Comparison of ENCODE assay signal across 8 cellular contexts in the genomic region with DNA sequence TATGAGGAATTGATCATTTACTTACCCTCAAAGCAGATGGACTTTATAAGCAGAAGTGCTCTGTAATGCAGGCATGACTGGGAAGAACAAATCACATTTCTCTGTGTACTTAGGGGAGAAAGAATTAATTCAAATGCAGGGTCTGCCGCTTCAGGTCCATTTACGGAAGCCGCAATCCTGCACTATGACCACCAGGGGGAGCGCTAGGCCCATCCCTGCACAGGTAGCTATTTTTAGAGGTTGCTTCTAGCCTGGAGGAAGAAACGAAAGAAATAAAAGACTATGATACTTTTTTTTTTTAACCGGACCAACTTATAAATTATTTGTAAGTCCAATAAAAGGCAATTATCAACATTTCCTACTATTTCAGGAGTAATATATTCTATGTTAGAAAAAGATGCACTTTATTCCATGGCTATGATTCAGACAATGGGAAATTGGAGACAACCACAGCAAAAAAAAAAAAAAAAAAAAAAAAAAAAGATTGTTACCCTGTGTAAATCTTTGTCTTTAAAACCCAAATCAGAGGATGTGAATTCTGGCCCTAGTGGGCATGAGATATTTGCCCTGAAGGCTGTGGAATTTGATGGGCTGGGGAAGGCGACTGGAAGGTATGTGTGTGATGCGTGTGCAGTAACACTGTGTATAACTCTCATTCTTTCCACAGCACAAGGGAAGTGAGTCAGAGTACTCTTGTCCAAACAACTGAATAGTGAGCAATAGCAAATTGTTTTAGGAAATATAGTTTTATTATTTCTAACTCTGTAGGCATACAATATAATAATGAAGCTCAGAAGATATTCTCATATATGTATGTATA. TPM values are rescaled to one million over a fixed set of nuclear protein-coding genes. Genes with fewer than 3 reads are reported as not detected.
DNase-seq lines count a peak whose midpoint lies in the region; ATAC-seq and TF ChIP-seq lines count a peak whose summit lies in the region.

No MANE protein-coding gene starts in this region.

- peaks cover 9% of the 10 kb centered on the region for H3K4me1 Mint-ChIP-seq in activated naive CD8-positive, alpha-beta T cell treated with anti-CD3 and anti-CD28 coated beads for 36 hours

- DNase-seq in DMS 273 treated with DMSO at 0.1 percent for 48 hours (lab: John Stamatoyannopoulos, UW) (peak; percentile 6), SKM-1 treated with dmso at 0.1 percent for 144 hours (lab: John Stamatoyannopoulos, UW; ENCODE audit: unreplicated experiment) (peak; percentile 67), cardiac muscle cell (ENCODE audit: low read depth in 1 of 2, low spot score in 1 of 2) (peak; percentile 81 to 93), pulmonary artery endothelial cell (ENCODE audit: low read depth, low spot score) (peak; percentile 85), vagina (ENCODE audit: extremely low spot score in 2 of 2) (no peak)
- DNase-seq in activated naive CD8-positive, alpha-beta T cell treated with anti-CD3 and anti-CD28 coated beads for 36 hours = peak; percentile 51

- ATAC-seq in GM21423 (IDR thresholded peaks at IDR 0.05; ENCODE audit: unreplicated experiment) = peak; percentile 86

- TF ChIP-seq POLR2A in vagina (IDR thresholded peaks at IDR 0.05) = no peak

- intact Hi-C loops in vagina (cut with DNase I) = no loop called here

- TF ChIP-seq CTCF in LNCAP (IDR thresholded peaks at IDR 0.05) (peak; percentile 98), cardiac muscle cell (IDR thresholded peaks at IDR 0.05; ENCODE audit: low read depth, low read length) (peak; percentile 93), vagina (IDR thresholded peaks at IDR 0.05) (peak; percentile 67 to 97 (median 75))

- H3K4me1 ChIP-seq in cardiac muscle cell (ENCODE audit: low read depth) (peaks cover 5% of the 10 kb centered on the region), vagina (no peaks in the 10 kb centered on the region)

- H3K27me3 Mint-ChIP-seq in activated naive CD8-positive, alpha-beta T cell treated with anti-CD3 and anti-CD28 coated beads for 36 hours = peaks cover 27% of the 10 kb centered on the region

- no peak overlapping the region for H3K27ac ChIP-seq in cardiac muscle cell
- H3K27ac ChIP-seq in vagina = no peak overlapping the region

- no peaks in the 10 kb centered on the region for H3K36me3 Mint-ChIP-seq in activated naive CD8-positive, alpha-beta T cell treated with anti-CD3 and anti-CD28 coated beads for 36 hours

- H3K9me3 Mint-ChIP-seq in activated naive CD8-positive, alpha-beta T cell treated with anti-CD3 and anti-CD28 coated beads for 36 hours = no peaks in the 10 kb centered on the region

- H3K4me3 Mint-ChIP-seq in activated naive CD8-positive, alpha-beta T cell treated with anti-CD3 and anti-CD28 coated beads for 36 hours = no peak overlapping the region

- H3K36me3 ChIP-seq in cardiac muscle cell (no peaks in the 10 kb centered on the region), vagina (no peaks in the 10 kb centered on the region)

- no peaks in the 10 kb centered on the region for H3K9me3 ChIP-seq in cardiac muscle cell (ENCODE audit: low read depth)
- no peaks in the 10 kb centered on the region for H3K9me3 ChIP-seq in vagina

- H3K27ac Mint-ChIP-seq in activated naive CD8-positive, alpha-beta T cell treated with anti-CD3 and anti-CD28 coated beads for 36 hours = no peak overlapping the region

- no peak overlapping the region for H3K4me3 ChIP-seq in cardiac muscle cell
- H3K4me3 ChIP-seq in vagina = no peak overlapping the region

- H3K27me3 ChIP-seq in cardiac muscle cell (no peaks in the 10 kb centered on the region), vagina (no peaks in the 10 kb centered on the region)

RNA-seq across cellular contexts. Expression of gene FYB2, which starts 12.9 kb away (rescaled TPM):
- total RNA-seq in activated naive CD8-positive, alpha-beta T cell treated with anti-CD3 and anti-CD28 coated beads for 36 hours = not detected
- total RNA-seq in cardiac muscle cell (0.14 and 0.48 TPM in 2 replicates), pulmonary artery endothelial cell (not detected in 2 replicates), vagina (not detected)
- polyA plus RNA-seq in cardiac muscle cell = 0.45 and 1.3 TPM in 2 replicates

RNA-seq across cellular contexts. Expression of gene C8A, which starts 22.5 kb away (rescaled TPM):
- not detected for total RNA-seq in activated naive CD8-positive, alpha-beta T cell treated with anti-CD3 and anti-CD28 coated beads for 36 hours
- total RNA-seq in cardiac muscle cell = not detected in 2 replicates
- polyA plus RNA-seq in cardiac muscle cell = not detected in 2 replicates
- not detected in 2 replicates for total RNA-seq in pulmonary artery endothelial cell
- not detected for total RNA-seq in vagina

Comparison
In these comparisons a context has a peak if more than half of its experiments do, and no peak if none do; other contexts are left out.
1. DNase-seq: peak in DMS 273 treated with DMSO at 0.1 percent for 48 hours (single experiment), SKM-1 treated with dmso at 0.1 percent for 144 hours (single experiment), activated naive CD8-positive, alpha-beta T cell treated with anti-CD3 and anti-CD28 coated beads for 36 hours (single experiment), cardiac muscle cell (2 of 2) and pulmonary artery endothelial cell (single experiment); none in vagina (0 of 2).
2. Peak in every context shown above with its lines, with median percentiles within 50 percentile points of each other: CTCF ChIP-seq.